Comparison of ENCODE assay signal across 9 cellular contexts in the genomic region with DNA sequence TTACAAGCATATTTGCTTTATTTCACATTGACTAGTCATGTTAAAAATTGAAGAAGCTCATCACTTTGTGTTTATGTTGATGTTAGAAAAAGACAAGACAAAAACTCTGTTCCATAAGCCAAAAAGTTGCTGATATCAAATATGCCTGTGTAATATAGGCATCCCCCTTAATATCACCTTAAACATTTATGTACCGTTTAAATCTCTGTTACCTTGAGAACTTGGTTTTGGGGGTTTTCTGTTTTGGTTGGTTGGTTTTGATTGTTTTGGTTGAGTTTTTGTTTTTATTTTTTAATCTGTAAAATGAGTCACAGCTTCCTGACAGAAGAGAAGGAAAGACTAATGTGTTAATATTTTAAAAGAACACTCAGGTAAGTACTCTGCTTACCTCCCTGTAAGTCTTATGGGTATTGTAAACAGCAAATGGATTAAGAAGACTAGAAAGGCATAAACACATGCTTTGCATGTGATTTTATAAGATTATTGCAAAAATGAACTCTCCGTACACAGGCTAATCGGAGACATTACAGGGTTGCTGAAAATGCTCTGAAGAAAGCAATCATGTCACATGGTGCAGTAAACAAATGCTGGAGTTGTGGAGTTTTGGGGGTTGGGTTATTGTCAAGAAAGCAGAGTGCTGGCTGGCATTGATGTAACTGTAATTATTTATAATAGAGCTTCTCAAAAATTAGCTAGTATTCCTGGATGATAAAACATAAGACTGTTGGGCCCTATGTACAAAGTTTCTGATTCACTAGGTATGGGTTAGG.
DNase-seq lines count a peak whose midpoint lies in the region; ATAC-seq, FAIRE-seq and TF ChIP-seq lines count a peak whose summit lies in the region.
"Had no signal": no experiment of that assay in that cellular context is flagged by ENCODE, and none has a peak within 500 bp of the region (broad histone marks: within the 10 kb centered on the region; RNA-seq: fewer than 3 reads in every experiment).

No MANE protein-coding gene starts in this region.

- H3K36me3 ChIP-seq in ascending aorta (no peaks in the 10 kb centered on the region), rectal smooth muscle tissue (ENCODE audit: control insufficient read depth, insufficient read depth, low read length) (no peaks in the 10 kb centered on the region)

- TF ChIP-seq CTCF in ascending aorta (IDR thresholded peaks at IDR 0.05) (no peak), RWPE1 (conservative IDR thresholded peaks at IDR 0.05; ENCODE audit: low read depth) (no peak)

- CTCF ChIA-PET in RWPE1 (lab: Yijun Ruan, JAX) = no interaction called here

- ATAC-seq in HG03108 (IDR thresholded peaks at IDR 0.05; ENCODE audit: unreplicated experiment) = peak; percentile 28
- ATAC-seq: PC-3 had no signal

- peak; percentile 51 for FAIRE-seq in GM12892 (lab: Jason Lieb, UNC)

- no peak overlapping the region for H3K9ac ChIP-seq in rectal smooth muscle tissue (ENCODE audit: low read length)

- H3K4me3 ChIP-seq in ascending aorta = peak overlapping the region in 1 of 2 donors; percentile 58
- peak overlapping the region; percentile 24 for H3K4me3 ChIP-seq in rectal smooth muscle tissue (ENCODE audit: low read length)

- H3K27ac ChIP-seq in ascending aorta (peak overlapping the region; percentile 89 to 90), rectal smooth muscle tissue (ENCODE audit: low read depth, low read length) (peak overlapping the region; percentile 89), RWPE1 (no peak overlapping the region)

- H3K27me3 ChIP-seq in ascending aorta (no peaks in the 10 kb centered on the region), rectal smooth muscle tissue (ENCODE audit: control insufficient read depth, insufficient read depth, low read length) (no peaks in the 10 kb centered on the region)

- intact Hi-C loops in ascending aorta (cut with DNase I) = loop anchor here (2.0 kb wide), 2 partner anchors 40 to 70 kb away; partner anchors contain the start of gene MBNL1

- no peak for TF ChIP-seq POLR2A in GM12892 (IDR thresholded peaks at IDR 0.05; ENCODE audit: low read depth, low read length)

- no peaks in the 10 kb centered on the region for H3K9me3 ChIP-seq in ascending aorta

- POLR2A ChIA-PET in RWPE1 (lab: Yijun Ruan, JAX; ENCODE audit: low non-redundant PET) = no interaction called here

- H3K4me1 ChIP-seq in ascending aorta (peaks cover 8 to 42% of the 10 kb centered on the region in 2 donors), rectal smooth muscle tissue (ENCODE audit: control insufficient read depth, insufficient read depth, low read length) (peaks cover 50% of the 10 kb centered on the region)

- DNase-seq in GM12892 (ENCODE audit: insufficient read length) = no peak
- DNase-seq in ascending aorta (ENCODE audit: low spot score in 2 of 2) = no peak
- no peak for DNase-seq in RWPE1 (ENCODE audit: low spot score)
- DNase-seq in NCI-H748 (lab: John Stamatoyannopoulos, UW; ENCODE audit: unreplicated experiment) = no peak
- DNase-seq in foreskin melanocyte = no peak
- no peak for DNase-seq in stimulated activated CD8-positive, alpha-beta memory T cell treated with anti-CD3 and anti-CD28 coated beads, Interleukin-4, amount 100 ng/mL, for 48 hours
- DNase-seq: PC-3 had no signal
